In the genomic region with DNA sequence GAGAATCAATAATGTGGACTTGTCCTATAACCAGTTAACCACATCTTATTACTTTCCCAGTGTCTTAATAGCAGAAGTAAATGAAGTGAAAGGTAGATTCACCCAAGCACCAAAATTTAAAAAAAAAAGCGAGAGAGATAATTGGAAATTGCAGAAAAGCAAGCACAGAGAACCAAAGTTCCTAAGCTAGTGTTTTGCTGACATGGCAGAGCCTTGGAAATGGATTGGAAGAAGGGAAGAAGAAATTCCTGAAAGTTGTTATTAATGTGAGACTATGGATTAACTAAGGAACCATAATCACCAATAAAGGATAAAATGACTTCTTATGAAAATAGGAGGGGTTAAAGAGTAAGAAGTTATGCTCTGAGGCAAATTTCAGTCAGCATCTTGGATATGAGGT, we compare ENCODE assay signal across 9 cellular contexts.
"Had no signal": no experiment of that assay in that cellular context is flagged by ENCODE, and none has a peak within 500 bp of the region (broad histone marks: within the 10 kb centered on the region; RNA-seq: fewer than 3 reads in every experiment).

No MANE protein-coding gene starts in this region.

- H3K4me2 ChIP-seq: KMS-11 had no signal

- H3K27ac ChIP-seq: HL-60, KMS-11 had no signal

- H3K4me3 Mint-ChIP-seq: IgD-negative memory B cell had no signal

- ATAC-seq: K562 had no signal

- FAIRE-seq: HTR-8/SVneo, K562 had no signal

- H3K9ac ChIP-seq: KMS-11 had no signal

- H3K27ac Mint-ChIP-seq: IgD-negative memory B cell had no signal

- DNase-seq: Karpas-422, Kasumi-1, KBM-7, KG1 had no signal

- H3K27me3 Mint-ChIP-seq: IgD-negative memory B cell had no signal

- H3K36me3 Mint-ChIP-seq: IgD-negative memory B cell had no signal

- H3K4me3 ChIP-seq: K562 had no signal
